ENCODE assay signal across 20 cellular contexts in the genomic region with DNA sequence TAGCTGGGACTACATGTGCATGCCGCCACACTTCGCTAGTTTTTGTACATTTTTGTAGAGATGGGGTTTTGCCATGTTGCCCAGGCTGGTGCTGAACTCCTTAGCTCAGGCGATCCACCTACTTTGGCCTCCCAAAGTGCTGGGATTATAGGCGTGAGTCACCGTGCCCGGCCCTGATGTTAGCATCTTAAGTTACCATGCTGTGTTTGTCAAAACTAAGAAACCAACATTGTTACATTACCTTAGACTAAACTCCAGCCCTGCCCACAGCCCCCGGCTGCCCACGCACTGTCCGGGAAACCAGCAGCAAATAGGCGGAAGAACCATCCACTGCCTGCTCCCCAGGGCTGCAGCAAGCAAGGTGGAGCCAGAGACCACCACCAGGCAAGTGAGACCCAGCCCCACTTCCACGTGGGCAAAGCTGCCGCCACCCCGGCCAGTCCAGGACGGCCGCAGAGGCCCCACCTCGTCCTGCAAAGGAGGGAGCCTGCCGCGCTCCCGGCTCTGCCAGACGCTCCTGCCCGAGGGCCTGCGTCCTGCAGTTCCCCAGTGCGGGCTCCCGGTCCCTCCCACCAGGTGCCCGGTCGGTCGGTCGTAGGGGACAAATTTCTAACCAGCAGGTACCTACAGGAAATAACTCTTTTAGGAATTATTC. TPM values are rescaled to one million over a fixed set of nuclear protein-coding genes. Genes with fewer than 3 reads are reported as not detected.
"Had no signal": no experiment of that assay in that cellular context is flagged by ENCODE, and none has a peak within 500 bp of the region (broad histone marks: within the 10 kb centered on the region; RNA-seq: fewer than 3 reads in every experiment).

No MANE protein-coding gene starts in this region.

- H3K27ac ChIP-seq: hepatocyte, right atrium auricular region, transverse colon had no signal

- ATAC-seq: stimulated activated naive CD8-positive, alpha-beta T cell treated with anti-CD3 and anti-CD28 coated beads, Interleukin-15, Interleukin-2, amounts not matched to agents 100 U/mL and 50 U/mL, for 24 hours had no signal

- H2AFZ ChIP-seq: hepatocyte had no signal

- H3K9me3 ChIP-seq: right atrium auricular region, transverse colon had no signal

- H3K9me3 Mint-ChIP-seq: nephron had no signal

- H3K79me2 ChIP-seq: hepatocyte had no signal

- DNase-seq: activated CD4-positive, alpha-beta T cell treated with anti-CD3 and anti-CD28 coated beads for 1 hour; activated CD4-positive, alpha-beta T cell treated with anti-CD3 and anti-CD28 coated beads, Interleukin-2, amount 50 U/mL, for 4 hours; activated naive CD4-positive, alpha-beta T cell treated with Interleukin-2 at 50 U/mL for 16 hours; activated T-cell treated with anti-CD3 and anti-CD28 coated beads for 4 hours; anterior cingulate cortex; erythroblast; kidney glomerular epithelial cell; occipital lobe; stimulated activated CD4-positive, alpha-beta T cell treated with anti-CD3 and anti-CD28 coated beads, Interleukin-2, amount 100 ng/mL, for 48 hours; stimulated activated naive CD8-positive, alpha-beta T cell treated with anti-CD3 and anti-CD28 coated beads, Interleukin-15, Interleukin-2, amounts not matched to agents 100 U/mL and 50 U/mL, for 24 hours; transverse colon had no signal

- H3K4me1 Mint-ChIP-seq: nephron had no signal

- H3K27ac Mint-ChIP-seq: progenitor cell of endocrine pancreas had no signal

- H3K4me3 Mint-ChIP-seq: nephron had no signal

- H3K4me3 ChIP-seq: hepatocyte, right atrium auricular region, transverse colon had no signal

- H3K4me1 ChIP-seq: right atrium auricular region, transverse colon had no signal

- H3K4me2 ChIP-seq: hepatocyte had no signal

- H3K36me3 ChIP-seq: right atrium auricular region, transverse colon had no signal

- H3K27me3 ChIP-seq: hepatocyte, right atrium auricular region, transverse colon had no signal

RNA-seq across cellular contexts. Expression of gene TXNDC8, which starts 45.6 kb away (rescaled TPM):
- total RNA-seq: dermis microvascular lymphatic vessel endothelial cell, glomerular endothelial cell, hepatocyte, liver, mesenteric fat pad, occipital lobe, progenitor cell of endocrine pancreas, right atrium auricular region, skeletal muscle tissue, transverse colon had no signal
- polyA plus RNA-seq: hepatocyte, liver had no signal
